In the genomic region with DNA sequence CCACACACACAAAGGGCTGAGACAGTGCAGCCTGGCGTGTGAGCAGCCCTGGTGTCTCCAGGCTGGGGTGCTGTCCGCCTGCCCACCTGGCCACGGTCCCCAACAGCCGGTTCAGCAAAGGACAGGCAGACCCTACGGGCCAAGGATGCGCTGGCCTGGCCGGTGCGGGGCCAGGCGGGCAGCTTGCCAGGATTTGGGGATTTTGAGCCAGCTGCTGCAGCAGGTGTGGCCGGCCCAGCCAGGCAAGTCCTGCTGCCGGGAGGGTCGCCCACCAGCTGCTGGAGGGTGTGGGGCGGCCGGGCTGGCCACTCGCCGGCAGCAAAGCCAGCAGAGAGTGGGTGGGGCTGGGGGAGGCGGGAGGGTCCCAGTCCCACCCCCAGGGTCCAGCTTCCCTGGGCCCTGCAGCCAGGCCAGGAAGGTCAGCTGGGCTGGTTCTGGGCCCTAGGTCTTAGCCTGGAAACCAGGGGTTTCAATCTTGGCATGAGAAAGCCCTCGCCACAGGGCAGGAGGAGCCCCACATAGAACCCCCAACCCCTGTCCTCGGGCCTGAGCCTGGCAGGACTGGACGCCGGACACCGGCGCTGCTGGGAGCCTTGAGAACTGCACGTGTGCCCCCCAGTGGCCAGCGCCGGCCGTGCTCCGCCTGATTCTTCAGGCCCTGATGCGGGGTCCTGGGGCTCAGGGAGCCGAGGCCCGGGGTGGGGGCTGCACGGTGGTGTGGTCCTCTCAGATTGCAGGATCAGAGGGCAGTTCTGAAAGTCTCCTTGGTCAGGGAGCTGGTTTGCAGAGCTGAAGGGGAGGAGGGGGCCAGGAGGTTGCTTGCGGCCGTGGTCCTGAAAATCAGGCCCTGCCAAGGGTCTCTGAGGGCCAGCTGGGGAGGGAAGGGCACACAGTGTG, we compare ENCODE assay signal across 1 cellular context.
A peak's percentile ranks its signal among the peaks of the same experiment; 100 is the strongest.
TF ChIP-seq lines count a peak whose summit lies in the region.

No MANE protein-coding gene starts in this region.

TF ChIP-seq in H1, 55 proteins besides CTCF, POLR2A, EP300 and RAD21:
- TF ChIP-seq POLR2AphosphoS5 (IDR thresholded peaks at IDR 0.05; ENCODE audit: low read depth, low read length) (no peak), GABPA (IDR thresholded peaks at IDR 0.05; ENCODE audit: borderline replicate concordance, insufficient read depth, low read length) (peak; percentile 78; the same call in 1 of the 2 replicates), TAF7 (optimal IDR thresholded peaks at IDR 0.05; ENCODE audit: borderline replicate concordance, low read depth, low read length) (no peak), ZNF274 (IDR thresholded peaks at IDR 0.05; ENCODE audit: borderline replicate concordance, extremely low read depth, low read length) (no peak)
- TF ChIP-seq, protein P1, sequence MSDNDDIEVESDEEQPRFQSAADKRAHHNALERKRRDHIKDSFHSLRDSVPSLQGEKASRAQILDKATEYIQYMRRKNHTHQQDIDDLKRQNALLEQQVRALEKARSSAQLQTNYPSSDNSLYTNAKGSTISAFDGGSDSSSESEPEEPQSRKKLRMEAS (IDR thresholded peaks at IDR 0.05), result peak; percentile 23; the same call in 1 of the 2 replicates
TF ChIP-seq in H1: peak in this region for 2.
